Comparison of ENCODE assay signal across 18 cellular contexts in the genomic region with DNA sequence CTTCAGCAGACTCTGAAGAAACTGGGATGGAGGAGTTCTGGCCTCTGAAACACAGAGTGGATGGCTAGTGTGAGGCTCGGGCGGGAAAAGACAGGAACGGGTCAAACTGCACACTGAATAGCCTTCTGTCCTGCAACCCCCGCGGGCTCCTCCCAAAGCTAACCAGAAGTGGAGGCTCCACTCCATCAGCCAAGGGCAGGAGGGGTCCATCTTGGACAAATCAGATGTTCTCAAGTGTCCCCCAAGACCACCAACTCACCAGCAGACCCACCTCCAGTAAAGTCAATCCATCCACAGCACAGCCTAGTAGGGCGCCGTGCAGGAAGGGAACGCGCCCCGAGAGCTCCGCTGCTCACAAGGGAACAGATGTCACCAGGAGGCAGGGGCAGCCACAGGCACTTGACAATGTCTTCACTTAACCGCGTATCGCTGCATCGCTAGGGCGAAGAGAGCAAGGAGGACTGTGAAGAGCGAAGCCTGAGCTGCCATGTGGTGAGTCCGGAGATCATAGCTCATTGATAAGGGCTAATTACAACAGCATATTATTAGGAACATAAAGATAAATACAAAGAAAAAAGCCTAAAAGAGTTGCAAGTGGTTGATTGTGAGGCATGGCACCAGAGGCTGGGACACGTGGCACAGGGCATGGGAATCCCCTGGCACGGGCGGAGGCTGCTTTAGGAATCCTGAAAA.
DNase-seq lines count a peak whose midpoint lies in the region; ATAC-seq lines count a peak whose summit lies in the region.
"Had no signal": no experiment of that assay in that cellular context is flagged by ENCODE, and none has a peak within 500 bp of the region (broad histone marks: within the 10 kb centered on the region; RNA-seq: fewer than 3 reads in every experiment).

No MANE protein-coding gene starts in this region.

- no peak overlapping the region for H3K4me3 Mint-ChIP-seq in activated T-helper 17 cell treated with anti-CD3 and anti-CD28 coated beads, Interleukin-2, amount 50 U/mL, for 72 hours
- H3K4me3 Mint-ChIP-seq: CD8-positive, alpha-beta T cell; GM23338 had no signal

- peak; percentile 35 for DNase-seq in activated CD8-positive, alpha-beta memory T cell treated with anti-CD3 and anti-CD28 coated beads for 24 hours
- no peak for DNase-seq in activated CD8-positive, alpha-beta memory T cell treated with anti-CD3 and anti-CD28 coated beads, Interleukin-2, amount 50 U/mL, for 48 hours
- DNase-seq in NCI-H524 (lab: John Stamatoyannopoulos, UW): peak; percentile 78 to 86
- peak; percentile 23 for DNase-seq in left lobe of liver (ENCODE audit: low spot score)
- peak; percentile 18 for DNase-seq in ureter (ENCODE audit: low spot score)
- DNase-seq in glomerular visceral epithelial cell (ENCODE audit: extremely low spot score): no peak
- DNase-seq: Calu3, GF-D8, MM.1S, NCI-H1092, NCI-H146, NCI-H2029 treated with DMSO at 0.1 percent for 48 hours, NCI-H510A treated with DMSO at 0.1 percent for 48 hours, PC-9 had no signal

- peaks cover 3% of the 10 kb centered on the region for H3K27me3 Mint-ChIP-seq in activated T-helper 17 cell treated with anti-CD3 and anti-CD28 coated beads, Interleukin-2, amount 50 U/mL, for 72 hours

- no peaks in the 10 kb centered on the region for H3K36me3 Mint-ChIP-seq in activated T-helper 17 cell treated with anti-CD3 and anti-CD28 coated beads, Interleukin-2, amount 50 U/mL, for 72 hours (ENCODE audit: low read depth)
- H3K36me3 Mint-ChIP-seq: CD8-positive, alpha-beta T cell had no signal

- H3K9me3 Mint-ChIP-seq in activated T-helper 17 cell treated with anti-CD3 and anti-CD28 coated beads, Interleukin-2, amount 50 U/mL, for 72 hours: peaks cover 4% of the 10 kb centered on the region

- H3K4me1 Mint-ChIP-seq in activated T-helper 17 cell treated with anti-CD3 and anti-CD28 coated beads, Interleukin-2, amount 50 U/mL, for 72 hours: no peaks in the 10 kb centered on the region
- H3K4me1 Mint-ChIP-seq: GM23338 had no signal

- no peak overlapping the region for H3K27ac Mint-ChIP-seq in activated T-helper 17 cell treated with anti-CD3 and anti-CD28 coated beads, Interleukin-2, amount 50 U/mL, for 72 hours
- H3K27ac Mint-ChIP-seq: CD8-positive, alpha-beta T cell; GM23338 had no signal

- ATAC-seq in left lobe of liver: no peak
- no peak for ATAC-seq in activated T-helper 17 cell treated with anti-CD3 and anti-CD28 coated beads, Interleukin-2, amount 50 U/mL, for 72 hours (replicated peaks)
- ATAC-seq: A549; CD8-positive, alpha-beta T cell; GM23338 had no signal

Comparison
In these comparisons a context has a peak if more than half of its experiments do, and no peak if none do; other contexts are left out.
1. DNase-seq: peak in activated CD8-positive, alpha-beta memory T cell treated with anti-CD3 and anti-CD28 coated beads for 24 hours (single experiment), NCI-H524 (2 of 2), left lobe of liver (single experiment) and ureter (single experiment); none in activated CD8-positive, alpha-beta memory T cell treated with anti-CD3 and anti-CD28 coated beads, Interleukin-2, amount 50 U/mL, for 48 hours (single experiment) and glomerular visceral epithelial cell (single experiment).